Comparison of ENCODE assay signal across 8 cellular contexts in genomic region chr10:119412244-119412750, GRCh38.
DNase-seq lines count a peak whose midpoint lies in the region; TF ChIP-seq lines count a peak whose summit lies in the region.

No MANE protein-coding gene starts in this region.

- H3K9ac ChIP-seq in mesenchymal stem cell (ENCODE audit: low read length), result peak overlapping the region; percentile 34

- CTCF ChIA-PET in OCI-LY7 (lab: Charles Lee; ENCODE audit: unreplicated experiment), result no interaction called here

- peaks cover 4% of the 10 kb centered on the region for H3K79me1 ChIP-seq in mesenchymal stem cell (replicated peaks; ENCODE audit: low read length, poor library complexity, severe bottlenecking)

- POLR2A ChIA-PET in OCI-LY7 (lab: Charles Lee), result no interaction called here

- H2AK5ac ChIP-seq in mesenchymal stem cell (ENCODE audit: low read length, severe bottlenecking), result no peak overlapping the region

- H3K4me1 ChIP-seq in esophagus squamous epithelium (peaks cover 8 to 71% (median 33%) of the 10 kb centered on the region in 3 donors), mesenchymal stem cell (ENCODE audit: control insufficient read depth, insufficient read depth, low read depth, low read length) (peaks cover 49% of the 10 kb centered on the region), testis (peaks cover 14% of the 10 kb centered on the region), OCI-LY7 (ENCODE audit: insufficient read depth, low read length, poor library complexity, severe bottlenecking) (peaks cover 4% of the 10 kb centered on the region)

- peak overlapping the region; percentile 91 for H4K91ac ChIP-seq in mesenchymal stem cell (ENCODE audit: low read length)

- no peak for TF ChIP-seq CTCF in esophagus squamous epithelium (IDR thresholded peaks at IDR 0.05)
- no peak for TF ChIP-seq CTCF in testis (IDR thresholded peaks at IDR 0.05)
- TF ChIP-seq CTCF in OCI-LY7 (conservative IDR thresholded peaks at IDR 0.05; ENCODE audit: low read length), result no peak

- no peak overlapping the region for H3K14ac ChIP-seq in mesenchymal stem cell (ENCODE audit: low read length in 2 of 2)

- peak overlapping the region; percentile 98 for H2BK120ac ChIP-seq in mesenchymal stem cell (ENCODE audit: low read depth, low read length)

- H3K9me3 ChIP-seq in esophagus squamous epithelium (no peaks in the 10 kb centered on the region), mesenchymal stem cell (ENCODE audit: control insufficient read depth, low read length) (no peaks in the 10 kb centered on the region), testis (no peaks in the 10 kb centered on the region), OCI-LY7 (ENCODE audit: low read length) (no peaks in the 10 kb centered on the region)

- WGBS in esophagus squamous epithelium, 2 donors, result 53 to 100% methylated on average over 2 to 6 of the region's 21 CpGs
- WGBS in mesenchymal stem cell, result 27% methylated on average over 15 of the region's 21 CpGs
- 33 to 55% methylated on average over 7 to 21 of the region's 21 CpGs for WGBS in testis, 2 donors

- no peak overlapping the region for H3K4me3 ChIP-seq in esophagus squamous epithelium
- H3K4me3 ChIP-seq in mesenchymal stem cell (ENCODE audit: insufficient read depth in 1 of 2, low read depth in 1 of 2, low read length in 2 of 2), result no peak overlapping the region
- no peak overlapping the region for H3K4me3 ChIP-seq in testis
- H3K4me3 ChIP-seq in OCI-LY7 (ENCODE audit: low read depth, low read length, poor library complexity, severe bottlenecking), result no peak overlapping the region

- H3K79me2 ChIP-seq in OCI-LY7 (ENCODE audit: insufficient read depth, low read depth, low read length), result no peaks in the 10 kb centered on the region

- no peak overlapping the region for H2BK15ac ChIP-seq in mesenchymal stem cell (ENCODE audit: low read depth, poor library complexity, severe bottlenecking)

- peak overlapping the region in 1 of 2 experiments; percentile 46 for H3K4ac ChIP-seq in mesenchymal stem cell (ENCODE audit: low read depth in 1 of 2, low read length in 2 of 2)

- intact Hi-C loops in esophagus squamous epithelium (cut with DNase I) (no loop called here), testis (cut with DNase I; ENCODE audit: low total_unique reads) (loop anchor here (10.0 kb wide), 1 partner anchor 207 kb away; the partner anchor contains the start of gene GRK5), OCI-LY7 (cut with micrococcal nuclease; ENCODE audit: unreplicated experiment) (no loop called here)

- H2BK12ac ChIP-seq in mesenchymal stem cell (ENCODE audit: low read length in 2 of 2), result peak overlapping the region in 1 of 2 experiments; percentile 11

- TF ChIP-seq POLR2A in esophagus squamous epithelium (IDR thresholded peaks at IDR 0.05) (no peak), testis (IDR thresholded peaks at IDR 0.05) (no peak)

- no peak overlapping the region for H2BK5ac ChIP-seq in mesenchymal stem cell (ENCODE audit: low read depth, low read length, poor library complexity, severe bottlenecking)

- H3K23ac ChIP-seq in mesenchymal stem cell (ENCODE audit: low read length in 2 of 2), result no peak overlapping the region

- no peaks in the 10 kb centered on the region for H3K27me3 ChIP-seq in esophagus squamous epithelium
- no peaks in the 10 kb centered on the region for H3K27me3 ChIP-seq in mesenchymal stem cell (ENCODE audit: control insufficient read depth in 1 of 2, insufficient read depth in 1 of 2, low read length in 2 of 2)
- no peaks in the 10 kb centered on the region for H3K27me3 ChIP-seq in testis

- H4K8ac ChIP-seq in mesenchymal stem cell (ENCODE audit: low read length), result peak overlapping the region; percentile 52

- peak overlapping the region; percentile 49 to 86 (median 80) for H3K27ac ChIP-seq in esophagus squamous epithelium
- peak overlapping the region; percentile 9 for H3K27ac ChIP-seq in mesenchymal stem cell (ENCODE audit: low read length, poor library complexity, severe bottlenecking)
- peak overlapping the region in 1 of 2 donors; percentile 68 for H3K27ac ChIP-seq in testis
- no peak overlapping the region for H3K27ac ChIP-seq in OCI-LY7 (ENCODE audit: low read depth, low read length, poor library complexity, severe bottlenecking)

- H3K4me2 ChIP-seq in mesenchymal stem cell (ENCODE audit: low read length, poor library complexity, severe bottlenecking), result no peak overlapping the region
- no peak overlapping the region for H3K4me2 ChIP-seq in OCI-LY7 (ENCODE audit: low read length)

- peak overlapping the region; percentile 97 to 99 for H3K18ac ChIP-seq in mesenchymal stem cell (ENCODE audit: low read depth in 1 of 2, low read length in 2 of 2)

- no TSS peak for BruUV-seq in OCI-LY7 (replicated peaks; lab: Mats Ljungman, UMichigan)

- H2AFZ ChIP-seq in mesenchymal stem cell (ENCODE audit: low read depth, low read length) (no peak overlapping the region), OCI-LY7 (ENCODE audit: low read length) (no peak overlapping the region)

- H4K20me1 ChIP-seq in OCI-LY7 (ENCODE audit: insufficient read depth, low read length), result no peaks in the 10 kb centered on the region

- H3K36me3 ChIP-seq in esophagus squamous epithelium, result no peaks in the 10 kb centered on the region
- H3K36me3 ChIP-seq in mesenchymal stem cell (ENCODE audit: control insufficient read depth in 1 of 2, insufficient read depth in 2 of 2, low read depth in 1 of 2, low read length in 2 of 2), result peaks cover 0 to 3% of the 10 kb centered on the region in 2 experiments
- no peaks in the 10 kb centered on the region for H3K36me3 ChIP-seq in testis (ENCODE audit: low read depth, missing control alignments)
- no peaks in the 10 kb centered on the region for H3K36me3 ChIP-seq in OCI-LY7 (ENCODE audit: insufficient read depth, low read length)

- DNase-seq in SHP77 (lab: John Stamatoyannopoulos, UW) (peak; percentile 79 to 81), esophagus squamous epithelium (lab: John Stamatoyannopoulos, UW) (no peak), mesenchymal stem cell (peak; percentile 97), testis (peak; percentile 84), OCI-LY7 (ENCODE audit: low spot score) (no peak), HK-2 (ENCODE audit: unreplicated experiment) (no peak)
- no peak for DNase-seq in stimulated activated CD8-positive, alpha-beta memory T cell treated with anti-CD3 and anti-CD28 coated beads, Interleukin-4, amount 100 ng/mL, for 48 hours
- DNase-seq in activated CD8-positive, alpha-beta memory T cell treated with anti-CD3 and anti-CD28 coated beads, Interleukin-2, amount 50 U/mL, for 48 hours, result no peak

- H3K9me2 ChIP-seq in OCI-LY7 (ENCODE audit: insufficient read depth, low read length), result no peaks in the 10 kb centered on the region

Comparison
In these comparisons a context has a peak if more than half of its experiments do, and no peak if none do; other contexts are left out.
1. DNase-seq: peak in SHP77 (2 of 2), mesenchymal stem cell (single experiment) and testis (single experiment); none in esophagus squamous epithelium (single experiment), stimulated activated CD8-positive, alpha-beta memory T cell treated with anti-CD3 and anti-CD28 coated beads, Interleukin-4, amount 100 ng/mL, for 48 hours (single experiment), OCI-LY7 (single experiment), HK-2 (single experiment) and activated CD8-positive, alpha-beta memory T cell treated with anti-CD3 and anti-CD28 coated beads, Interleukin-2, amount 50 U/mL, for 48 hours (single experiment).